Comparison of ENCODE assay signal across 8 cellular contexts in genomic region chr2:37625781-37626548, GRCh38. TPM values are rescaled to one million over a fixed set of nuclear protein-coding genes. Genes with fewer than 3 reads are reported as not detected.
DNase-seq lines count a peak whose midpoint lies in the region; ATAC-seq and TF ChIP-seq lines count a peak whose summit lies in the region.

No MANE protein-coding gene starts in this region.

- no peaks in the 10 kb centered on the region for H3K36me3 Mint-ChIP-seq in natural killer cell

- peaks cover 61 to 67% of the 10 kb centered on the region in 2 donors for H3K4me1 Mint-ChIP-seq in natural killer cell

- intact Hi-C loops in natural killer cell (cut with micrococcal nuclease) = loop anchor here (2.0 kb wide), 2 partner anchors 23 to 45 kb away; partner anchors contain the start of gene CDC42EP3

- H3K9me3 Mint-ChIP-seq in natural killer cell = no peaks in the 10 kb centered on the region

- peak; percentile 46 for ATAC-seq in GM19397 (IDR thresholded peaks at IDR 0.05; ENCODE audit: unreplicated experiment)
- ATAC-seq in natural killer cell = peak; percentile 51 to 80 (median 77)

- no peak for TF ChIP-seq CTCF in natural killer cell (IDR thresholded peaks at IDR 0.05)
- TF ChIP-seq CTCF in foreskin fibroblast (IDR thresholded peaks at IDR 0.05; ENCODE audit: low read depth, low read length) = no peak

- peak overlapping the region; percentile 90 to 92 for H3K27ac Mint-ChIP-seq in natural killer cell

- H3K27me3 Mint-ChIP-seq in natural killer cell (ENCODE audit: low read depth in 2 of 2) = no peaks in the 10 kb centered on the region

- peak; percentile 57 to 88 for DNase-seq in NCI-H2081 (lab: John Stamatoyannopoulos, UW)
- DNase-seq in activated gamma-delta T cell treated with Interleukin-2 at 50 U/mL for 16 hours = peak; percentile 70
- DNase-seq in natural killer cell = peak; percentile 41
- DNase-seq in pons (ENCODE audit: low spot score) = no peak
- DNase-seq in foreskin fibroblast = no peak
- DNase-seq in NCI-H82 (lab: John Stamatoyannopoulos, UW) = no peak
- DNase-seq in NK-92 (lab: John Stamatoyannopoulos, UW; ENCODE audit: unreplicated experiment) = no peak

- no peak overlapping the region for H3K4me3 ChIP-seq in foreskin fibroblast (ENCODE audit: low read depth in 1 of 2, low read length in 2 of 2)

- H3K4me3 Mint-ChIP-seq in natural killer cell = peak overlapping the region; percentile 68

RNA-seq across cellular contexts. Expression of gene CDC42EP3, which starts 45.5 kb away (rescaled TPM):
- total RNA-seq in natural killer cell = 100 to 1,000 TPM in 1 of 3 donors, 10 to 100 TPM in 2; 73.9 to 105 (median 84.6) TPM

Comparison
In these comparisons a context has a peak if more than half of its experiments do, and no peak if none do; other contexts are left out.
1. DNase-seq: peak in NCI-H2081 (2 of 2), activated gamma-delta T cell treated with Interleukin-2 at 50 U/mL for 16 hours (single experiment) and natural killer cell (single experiment); none in pons (single experiment), foreskin fibroblast (0 of 2), NCI-H82 (single experiment) and NK-92 (single experiment).